Comparison of ENCODE assay signal across 2 cellular contexts in genomic region chr1:200740291-200741212, GRCh38.
TF ChIP-seq lines count a peak whose summit lies in the region.

No MANE protein-coding gene starts in this region.

TF ChIP-seq in HEK293, 187 proteins besides CTCF, POLR2A, EP300 and RAD21 (continued from another document):
- TF ChIP-seq PRDM6 (tag by site-specific recombination; IDR thresholded peaks at IDR 0.05) = peak; percentile 74

TF ChIP-seq in K562, 482 proteins besides CTCF, POLR2A, EP300 and RAD21 (continued from another document):
- TF ChIP-seq ZBTB49 (CRISPR knock-in tag; IDR thresholded peaks at IDR 0.05; ENCODE audit: borderline replicate concordance) (no peak), ILF3 (IDR thresholded peaks at IDR 0.05; ENCODE audit: borderline replicate concordance) (no peak), POLR2AphosphoS5 (IDR thresholded peaks at IDR 0.05; ENCODE audit: control insufficient read depth, insufficient read depth, low read depth, low read length) (no peak), ZBTB34 (CRISPR knock-in tag; IDR thresholded peaks at IDR 0.05) (no peak), ZNF184 (CRISPR knock-in tag; IDR thresholded peaks at IDR 0.05) (no peak), VEZF1 (CRISPR knock-in tag; IDR thresholded peaks at IDR 0.05) (0 out of 2 replicates have a peak, but pooled peaks have one; percentile 13), CBX2 (IDR thresholded peaks at IDR 0.05; ENCODE audit: insufficient read depth, low read length, poor library complexity, severe bottlenecking) (peak; percentile 86), CBX8 (IDR thresholded peaks at IDR 0.05; ENCODE audit: borderline replicate concordance, extremely low read depth, low read depth, low read length, poor library complexity, severe bottlenecking) (peak; percentile 90)
TF ChIP-seq in K562: peak in this region for 3.
